In the genomic region with DNA sequence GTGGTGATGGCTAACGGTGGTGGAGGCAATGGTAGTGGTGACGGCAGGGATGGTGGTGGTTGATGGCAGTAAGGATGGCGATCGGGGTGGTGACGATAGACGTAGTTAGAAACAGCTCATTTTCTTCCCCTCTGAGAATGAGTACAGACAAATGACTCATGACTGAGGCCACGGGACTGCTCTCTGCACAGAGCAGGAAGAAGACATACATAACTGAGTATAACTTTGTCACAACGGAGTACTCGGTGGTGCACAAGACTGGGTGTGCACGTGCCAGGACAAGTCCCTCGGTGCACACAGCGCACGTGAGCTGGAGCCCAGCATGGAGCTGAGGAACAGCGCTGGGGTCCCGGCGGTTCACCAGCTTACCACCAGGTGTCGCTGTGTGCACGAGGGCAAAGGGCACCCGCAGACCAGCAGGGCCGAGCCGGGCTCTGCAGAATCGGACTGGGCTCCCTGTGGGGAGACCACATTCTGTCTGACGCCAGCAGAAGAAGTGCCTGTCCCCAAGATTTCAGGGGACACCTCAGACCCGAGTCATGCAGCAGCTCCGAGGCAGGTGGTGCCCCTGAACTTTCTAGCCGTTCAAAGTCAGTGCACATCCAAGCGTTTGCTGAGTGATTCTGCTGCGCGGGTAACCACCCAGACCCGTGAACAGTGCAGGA, we compare ENCODE assay signal across 1 cellular context.
TF ChIP-seq lines count a peak whose summit lies in the region.

No MANE protein-coding gene starts in this region.

TF ChIP-seq in HepG2, 621 proteins besides CTCF, POLR2A, EP300 and RAD21 (continued from another document and continues in another):
- TF ChIP-seq, protein P1, sequence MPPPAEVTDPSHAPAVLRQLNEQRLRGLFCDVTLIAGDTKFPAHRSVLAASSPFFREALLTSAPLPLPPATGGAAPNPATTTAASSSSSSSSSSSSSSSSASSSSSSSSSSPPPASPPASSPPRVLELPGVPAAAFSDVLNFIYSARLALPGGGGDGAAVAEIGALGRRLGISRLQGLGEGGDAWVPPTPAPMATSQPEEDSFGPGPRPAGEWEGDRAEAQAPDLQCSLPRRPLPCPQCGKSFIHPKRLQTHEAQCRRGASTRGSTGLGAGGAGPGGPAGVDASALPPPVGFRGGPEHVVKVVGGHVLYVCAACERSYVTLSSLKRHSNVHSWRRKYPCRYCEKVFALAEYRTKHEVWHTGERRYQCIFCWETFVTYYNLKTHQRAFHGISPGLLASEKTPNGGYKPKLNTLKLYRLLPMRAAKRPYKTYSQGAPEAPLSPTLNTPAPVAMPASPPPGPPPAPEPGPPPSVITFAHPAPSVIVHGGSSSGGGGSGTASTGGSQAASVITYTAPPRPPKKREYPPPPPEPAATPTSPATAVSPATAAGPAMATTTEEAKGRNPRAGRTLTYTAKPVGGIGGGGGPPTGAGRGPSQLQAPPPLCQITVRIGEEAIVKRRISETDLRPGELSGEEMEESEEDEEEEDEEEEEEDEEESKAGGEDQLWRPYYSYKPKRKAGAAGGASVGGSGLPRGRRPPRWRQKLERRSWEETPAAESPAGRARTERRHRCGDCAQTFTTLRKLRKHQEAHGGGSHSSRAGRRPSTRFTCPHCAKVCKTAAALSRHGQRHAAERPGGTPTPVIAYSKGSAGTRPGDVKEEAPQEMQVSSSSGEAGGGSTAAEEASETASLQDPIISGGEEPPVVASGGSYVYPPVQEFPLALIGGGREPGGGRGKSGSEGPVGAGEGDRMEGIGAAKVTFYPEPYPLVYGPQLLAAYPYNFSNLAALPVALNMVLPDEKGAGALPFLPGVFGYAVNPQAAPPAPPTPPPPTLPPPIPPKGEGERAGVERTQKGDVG (CRISPR knock-in tag; IDR thresholded peaks at IDR 0.05; ENCODE audit: borderline replicate concordance), result 0 out of 2 replicates have a peak, but pooled peaks have one; percentile 38
- no peak for TF ChIP-seq BRD4 (CRISPR knock-in tag; IDR thresholded peaks at IDR 0.05)
- TF ChIP-seq POLR2AphosphoS5 (IDR thresholded peaks at IDR 0.05; ENCODE audit: low read depth, low read length), result no peak
- TF ChIP-seq, protein P2, sequence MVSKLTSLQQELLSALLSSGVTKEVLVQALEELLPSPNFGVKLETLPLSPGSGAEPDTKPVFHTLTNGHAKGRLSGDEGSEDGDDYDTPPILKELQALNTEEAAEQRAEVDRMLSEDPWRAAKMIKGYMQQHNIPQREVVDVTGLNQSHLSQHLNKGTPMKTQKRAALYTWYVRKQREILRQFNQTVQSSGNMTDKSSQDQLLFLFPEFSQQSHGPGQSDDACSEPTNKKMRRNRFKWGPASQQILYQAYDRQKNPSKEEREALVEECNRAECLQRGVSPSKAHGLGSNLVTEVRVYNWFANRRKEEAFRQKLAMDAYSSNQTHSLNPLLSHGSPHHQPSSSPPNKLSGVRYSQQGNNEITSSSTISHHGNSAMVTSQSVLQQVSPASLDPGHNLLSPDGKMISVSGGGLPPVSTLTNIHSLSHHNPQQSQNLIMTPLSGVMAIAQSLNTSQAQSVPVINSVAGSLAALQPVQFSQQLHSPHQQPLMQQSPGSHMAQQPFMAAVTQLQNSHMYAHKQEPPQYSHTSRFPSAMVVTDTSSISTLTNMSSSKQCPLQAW (CRISPR knock-in tag; IDR thresholded peaks at IDR 0.05), result no peak
- no peak for TF ChIP-seq KDM6A (CRISPR knock-in tag; IDR thresholded peaks at IDR 0.05; ENCODE audit: low read depth)
- TF ChIP-seq, protein P3, sequence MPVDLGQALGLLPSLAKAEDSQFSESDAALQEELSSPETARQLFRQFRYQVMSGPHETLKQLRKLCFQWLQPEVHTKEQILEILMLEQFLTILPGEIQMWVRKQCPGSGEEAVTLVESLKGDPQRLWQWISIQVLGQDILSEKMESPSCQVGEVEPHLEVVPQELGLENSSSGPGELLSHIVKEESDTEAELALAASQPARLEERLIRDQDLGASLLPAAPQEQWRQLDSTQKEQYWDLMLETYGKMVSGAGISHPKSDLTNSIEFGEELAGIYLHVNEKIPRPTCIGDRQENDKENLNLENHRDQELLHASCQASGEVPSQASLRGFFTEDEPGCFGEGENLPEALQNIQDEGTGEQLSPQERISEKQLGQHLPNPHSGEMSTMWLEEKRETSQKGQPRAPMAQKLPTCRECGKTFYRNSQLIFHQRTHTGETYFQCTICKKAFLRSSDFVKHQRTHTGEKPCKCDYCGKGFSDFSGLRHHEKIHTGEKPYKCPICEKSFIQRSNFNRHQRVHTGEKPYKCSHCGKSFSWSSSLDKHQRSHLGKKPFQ (CRISPR knock-in tag; IDR thresholded peaks at IDR 0.05; ENCODE audit: insufficient replicate concordance), result no peak
- no peak for TF ChIP-seq PHF21A (CRISPR knock-in tag; IDR thresholded peaks at IDR 0.05)
- TF ChIP-seq, protein P4, sequence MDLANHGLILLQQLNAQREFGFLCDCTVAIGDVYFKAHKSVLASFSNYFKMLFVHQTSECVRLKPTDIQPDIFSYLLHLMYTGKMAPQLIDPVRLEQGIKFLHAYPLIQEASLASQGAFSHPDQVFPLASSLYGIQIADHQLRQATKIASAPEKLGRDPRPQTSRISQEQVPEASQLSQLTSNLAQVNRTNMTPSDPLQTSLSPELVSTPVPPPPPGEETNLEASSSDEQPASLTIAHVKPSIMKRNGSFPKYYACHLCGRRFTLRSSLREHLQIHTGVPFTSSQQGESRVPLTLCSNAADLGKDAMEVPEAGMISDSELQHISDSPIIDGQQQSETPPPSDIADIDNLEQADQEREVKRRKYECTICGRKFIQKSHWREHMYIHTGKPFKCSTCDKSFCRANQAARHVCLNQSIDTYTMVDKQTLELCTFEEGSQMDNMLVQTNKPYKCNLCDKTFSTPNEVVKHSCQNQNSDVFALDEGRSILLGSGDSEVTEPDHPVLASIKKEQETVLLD (CRISPR knock-in tag; IDR thresholded peaks at IDR 0.05; ENCODE audit: low read depth), result no peak
- TF ChIP-seq RXRA (CRISPR knock-in tag; IDR thresholded peaks at IDR 0.05), result peak; percentile 86
- no peak for TF ChIP-seq ZNF747 (CRISPR knock-in tag; IDR thresholded peaks at IDR 0.05; ENCODE audit: borderline replicate concordance)
- no peak for TF ChIP-seq PCBP2 (optimal IDR thresholded peaks at IDR 0.05; ENCODE audit: low read depth, low read length, poor library complexity, severe bottlenecking)
- TF ChIP-seq ZNF44 (CRISPR knock-in tag; IDR thresholded peaks at IDR 0.05), result no peak
- peak; percentile 74 for TF ChIP-seq ZNF331 (CRISPR knock-in tag; IDR thresholded peaks at IDR 0.05)
- no peak for TF ChIP-seq U2AF2 (IDR thresholded peaks at IDR 0.05; ENCODE audit: low read depth, low read length)
- no peak for TF ChIP-seq SYNCRIP (IDR thresholded peaks at IDR 0.05; ENCODE audit: insufficient read depth, low read depth, low read length)
- no peak for TF ChIP-seq NKX3-1 (CRISPR knock-in tag; IDR thresholded peaks at IDR 0.05)
- TF ChIP-seq, protein P5, sequence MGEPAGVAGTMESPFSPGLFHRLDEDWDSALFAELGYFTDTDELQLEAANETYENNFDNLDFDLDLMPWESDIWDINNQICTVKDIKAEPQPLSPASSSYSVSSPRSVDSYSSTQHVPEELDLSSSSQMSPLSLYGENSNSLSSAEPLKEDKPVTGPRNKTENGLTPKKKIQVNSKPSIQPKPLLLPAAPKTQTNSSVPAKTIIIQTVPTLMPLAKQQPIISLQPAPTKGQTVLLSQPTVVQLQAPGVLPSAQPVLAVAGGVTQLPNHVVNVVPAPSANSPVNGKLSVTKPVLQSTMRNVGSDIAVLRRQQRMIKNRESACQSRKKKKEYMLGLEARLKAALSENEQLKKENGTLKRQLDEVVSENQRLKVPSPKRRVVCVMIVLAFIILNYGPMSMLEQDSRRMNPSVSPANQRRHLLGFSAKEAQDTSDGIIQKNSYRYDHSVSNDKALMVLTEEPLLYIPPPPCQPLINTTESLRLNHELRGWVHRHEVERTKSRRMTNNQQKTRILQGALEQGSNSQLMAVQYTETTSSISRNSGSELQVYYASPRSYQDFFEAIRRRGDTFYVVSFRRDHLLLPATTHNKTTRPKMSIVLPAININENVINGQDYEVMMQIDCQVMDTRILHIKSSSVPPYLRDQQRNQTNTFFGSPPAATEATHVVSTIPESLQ (CRISPR knock-in tag; conservative IDR thresholded peaks at IDR 0.05), result no peak
- TF ChIP-seq RFXAP (CRISPR knock-in tag; IDR thresholded peaks at IDR 0.05; ENCODE audit: borderline replicate concordance), result peak; percentile 43; the same call in 1 of the 2 replicates
- no peak for TF ChIP-seq MTF1 (CRISPR knock-in tag; IDR thresholded peaks at IDR 0.05)
- TF ChIP-seq, protein P6, sequence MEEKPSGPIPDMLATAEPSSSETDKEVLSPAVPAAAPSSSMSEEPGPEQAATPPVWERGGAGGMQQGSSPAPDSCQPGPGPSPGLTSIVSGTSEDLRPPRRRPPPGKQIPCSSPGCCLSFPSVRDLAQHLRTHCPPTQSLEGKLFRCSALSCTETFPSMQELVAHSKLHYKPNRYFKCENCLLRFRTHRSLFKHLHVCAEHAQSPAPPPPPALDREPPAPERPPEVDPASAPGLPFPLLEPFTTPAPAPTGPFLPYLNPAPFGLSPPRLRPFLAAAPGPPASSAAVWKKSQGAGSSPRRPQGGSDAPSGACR (CRISPR knock-in tag; IDR thresholded peaks at IDR 0.05), result no peak
- no peak for TF ChIP-seq GATA4 (IDR thresholded peaks at IDR 0.05; ENCODE audit: borderline replicate concordance, low read depth)
- TF ChIP-seq, protein P7, sequence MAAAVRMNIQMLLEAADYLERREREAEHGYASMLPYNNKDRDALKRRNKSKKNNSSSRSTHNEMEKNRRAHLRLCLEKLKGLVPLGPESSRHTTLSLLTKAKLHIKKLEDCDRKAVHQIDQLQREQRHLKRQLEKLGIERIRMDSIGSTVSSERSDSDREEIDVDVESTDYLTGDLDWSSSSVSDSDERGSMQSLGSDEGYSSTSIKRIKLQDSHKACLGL (CRISPR knock-in tag; IDR thresholded peaks at IDR 0.05), result no peak; the same call in 1 of the 2 replicates
- no peak for TF ChIP-seq ZNF674 (CRISPR knock-in tag; IDR thresholded peaks at IDR 0.05; ENCODE audit: low read depth)
- TF ChIP-seq, protein P8, sequence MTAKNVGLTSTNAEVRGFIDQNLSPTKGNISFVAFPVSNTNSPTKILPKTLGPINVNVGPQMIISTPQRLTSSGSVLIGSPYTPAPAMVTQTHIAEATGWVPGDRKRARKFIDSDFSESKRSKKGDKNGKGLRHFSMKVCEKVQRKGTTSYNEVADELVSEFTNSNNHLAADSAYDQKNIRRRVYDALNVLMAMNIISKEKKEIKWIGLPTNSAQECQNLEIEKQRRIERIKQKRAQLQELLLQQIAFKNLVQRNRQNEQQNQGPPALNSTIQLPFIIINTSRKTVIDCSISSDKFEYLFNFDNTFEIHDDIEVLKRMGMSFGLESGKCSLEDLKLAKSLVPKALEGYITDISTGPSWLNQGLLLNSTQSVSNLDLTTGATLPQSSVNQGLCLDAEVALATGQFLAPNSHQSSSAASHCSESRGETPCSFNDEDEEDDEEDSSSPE (CRISPR knock-in tag; IDR thresholded peaks at IDR 0.05), result peak; percentile 71
- TF ChIP-seq, protein P9, sequence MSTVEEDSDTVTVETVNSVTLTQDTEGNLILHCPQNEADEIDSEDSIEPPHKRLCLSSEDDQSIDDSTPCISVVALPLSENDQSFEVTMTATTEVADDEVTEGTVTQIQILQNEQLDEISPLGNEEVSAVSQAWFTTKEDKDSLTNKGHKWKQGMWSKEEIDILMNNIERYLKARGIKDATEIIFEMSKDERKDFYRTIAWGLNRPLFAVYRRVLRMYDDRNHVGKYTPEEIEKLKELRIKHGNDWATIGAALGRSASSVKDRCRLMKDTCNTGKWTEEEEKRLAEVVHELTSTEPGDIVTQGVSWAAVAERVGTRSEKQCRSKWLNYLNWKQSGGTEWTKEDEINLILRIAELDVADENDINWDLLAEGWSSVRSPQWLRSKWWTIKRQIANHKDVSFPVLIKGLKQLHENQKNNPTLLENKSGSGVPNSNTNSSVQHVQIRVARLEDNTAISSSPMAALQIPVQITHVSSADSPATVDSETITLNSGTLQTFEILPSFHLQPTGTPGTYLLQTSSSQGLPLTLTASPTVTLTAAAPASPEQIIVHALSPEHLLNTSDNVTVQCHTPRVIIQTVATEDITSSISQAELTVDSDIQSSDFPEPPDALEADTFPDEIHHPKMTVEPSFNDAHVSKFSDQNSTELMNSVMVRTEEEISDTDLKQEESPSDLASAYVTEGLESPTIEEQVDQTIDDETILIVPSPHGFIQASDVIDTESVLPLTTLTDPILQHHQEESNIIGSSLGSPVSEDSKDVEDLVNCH (CRISPR knock-in tag; IDR thresholded peaks at IDR 0.05), result no peak
- TF ChIP-seq REPIN1 (CRISPR knock-in tag; IDR thresholded peaks at IDR 0.05; ENCODE audit: borderline replicate concordance, low read depth), result 0 out of 2 replicates have a peak, but pooled peaks have one; percentile 34
- TF ChIP-seq ZNF552 (CRISPR knock-in tag; IDR thresholded peaks at IDR 0.05; ENCODE audit: borderline replicate concordance), result no peak
- TF ChIP-seq NCOA1 (CRISPR knock-in tag; IDR thresholded peaks at IDR 0.05), result no peak
- peak; percentile 47; the same call in 1 of the 2 replicates for TF ChIP-seq ZNF788 (CRISPR knock-in tag; IDR thresholded peaks at IDR 0.05; ENCODE audit: borderline replicate concordance)
- TF ChIP-seq SP4 (CRISPR knock-in tag; IDR thresholded peaks at IDR 0.05), result no peak
- 0 out of 2 replicates have a peak, but pooled peaks have one; percentile 70 for TF ChIP-seq ZNF782 (CRISPR knock-in tag; IDR thresholded peaks at IDR 0.05; ENCODE audit: borderline replicate concordance)
- no peak for TF ChIP-seq PITX1 (CRISPR knock-in tag; IDR thresholded peaks at IDR 0.05)
- TF ChIP-seq ZNF235 (CRISPR knock-in tag; IDR thresholded peaks at IDR 0.05; ENCODE audit: borderline replicate concordance), result no peak
- TF ChIP-seq, protein P10, sequence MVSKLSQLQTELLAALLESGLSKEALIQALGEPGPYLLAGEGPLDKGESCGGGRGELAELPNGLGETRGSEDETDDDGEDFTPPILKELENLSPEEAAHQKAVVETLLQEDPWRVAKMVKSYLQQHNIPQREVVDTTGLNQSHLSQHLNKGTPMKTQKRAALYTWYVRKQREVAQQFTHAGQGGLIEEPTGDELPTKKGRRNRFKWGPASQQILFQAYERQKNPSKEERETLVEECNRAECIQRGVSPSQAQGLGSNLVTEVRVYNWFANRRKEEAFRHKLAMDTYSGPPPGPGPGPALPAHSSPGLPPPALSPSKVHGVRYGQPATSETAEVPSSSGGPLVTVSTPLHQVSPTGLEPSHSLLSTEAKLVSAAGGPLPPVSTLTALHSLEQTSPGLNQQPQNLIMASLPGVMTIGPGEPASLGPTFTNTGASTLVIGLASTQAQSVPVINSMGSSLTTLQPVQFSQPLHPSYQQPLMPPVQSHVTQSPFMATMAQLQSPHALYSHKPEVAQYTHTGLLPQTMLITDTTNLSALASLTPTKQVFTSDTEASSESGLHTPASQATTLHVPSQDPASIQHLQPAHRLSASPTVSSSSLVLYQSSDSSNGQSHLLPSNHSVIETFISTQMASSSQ (IDR thresholded peaks at IDR 0.05; ENCODE audit: low read depth), result no peak
- TF ChIP-seq, protein P10 (CRISPR knock-in tag; IDR thresholded peaks at IDR 0.05; ENCODE audit: borderline replicate concordance), result 0 out of 2 replicates have a peak, but pooled peaks have one; percentile 28
